In genomic region chr3:21543380-21544075, GRCh38 we compare ENCODE assay signal across 25 cellular contexts.
DNase-seq lines count a peak whose midpoint lies in the region; ATAC-seq and TF ChIP-seq lines count a peak whose summit lies in the region.
"Had no signal": no experiment of that assay in that cellular context is flagged by ENCODE, and none has a peak within 500 bp of the region (broad histone marks: within the 10 kb centered on the region; RNA-seq: fewer than 3 reads in every experiment).

No MANE protein-coding gene starts in this region.

- no peaks in the 10 kb centered on the region for H3K4me1 Mint-ChIP-seq in nephron
- H3K4me1 Mint-ChIP-seq: activated naive CD4-positive, alpha-beta T cell treated with anti-CD3 and anti-CD28 coated beads, Interleukin-2, amount 50 U/mL, for 24 hours; nephron progenitor cell had no signal

- H3K36me3 ChIP-seq in adipocyte (ENCODE audit: control insufficient read depth, insufficient read depth, low read length, severe bottlenecking) (no peaks in the 10 kb centered on the region), PC-3 (ENCODE audit: low read depth, low read length) (no peaks in the 10 kb centered on the region), Peyer's patch (no peaks in the 10 kb centered on the region)
- H3K36me3 ChIP-seq: esophagus muscularis mucosa, gastrocnemius medialis had no signal

- H3K4me2 ChIP-seq in PC-3 (ENCODE audit: low read length): no peak overlapping the region

- H4K20me1 ChIP-seq in PC-3 (ENCODE audit: low read length): no peaks in the 10 kb centered on the region

- H3K9me3 ChIP-seq in adipocyte (ENCODE audit: control insufficient read depth, low read length): no peaks in the 10 kb centered on the region
- no peaks in the 10 kb centered on the region for H3K9me3 ChIP-seq in PC-3 (ENCODE audit: low read length)
- H3K9me3 ChIP-seq in Peyer's patch: no peaks in the 10 kb centered on the region
- H3K9me3 ChIP-seq: esophagus muscularis mucosa, gastrocnemius medialis, psoas muscle had no signal

- no TSS peak for BruUV-seq in PC-3 (replicated peaks; lab: Mats Ljungman, UMichigan)

- H3F3A ChIP-seq in PC-3 (ENCODE audit: low read length, unreplicated experiment): no peaks in the 10 kb centered on the region

- peaks cover 16% of the 10 kb centered on the region for H3K4me1 ChIP-seq in adipocyte (ENCODE audit: control insufficient read depth, insufficient read depth, low read length)
- no peaks in the 10 kb centered on the region for H3K4me1 ChIP-seq in PC-3 (ENCODE audit: insufficient read depth, low read length)
- H3K4me1 ChIP-seq in Peyer's patch: no peaks in the 10 kb centered on the region
- H3K4me1 ChIP-seq: esophagus muscularis mucosa, gastrocnemius medialis, psoas muscle had no signal

- no peaks in the 10 kb centered on the region for H3K27me3 ChIP-seq in adipocyte (replicated peaks; ENCODE audit: control insufficient read depth, insufficient read depth, low read length)
- no peaks in the 10 kb centered on the region for H3K27me3 ChIP-seq in PC-3 (ENCODE audit: low read length)
- no peaks in the 10 kb centered on the region for H3K27me3 ChIP-seq in Peyer's patch
- H3K27me3 ChIP-seq: esophagus muscularis mucosa, gastrocnemius medialis had no signal

- intact Hi-C loops in PC-3 (cut with micrococcal nuclease): no loop called here

- peak; percentile 1 for DNase-seq in EL
- DNase-seq in M059J (ENCODE audit: low read depth): peak; percentile 17
- DNase-seq in adipocyte (ENCODE audit: low read depth): peak; percentile 14
- no peak for DNase-seq in PC-3
- DNase-seq in stimulated activated CD8-positive, alpha-beta memory T cell treated with anti-CD3 and anti-CD28 coated beads, Interleukin-4, amount 100 ng/mL, for 48 hours: no peak
- no peak for DNase-seq in Peyer's patch
- DNase-seq: activated CD4-positive, CD25-positive, alpha-beta regulatory T cell; activated CD8-positive, alpha-beta memory T cell treated with anti-CD3 and anti-CD28 coated beads for 24 hours; activated T-cell treated with anti-CD3 and anti-CD28 coated beads, Interleukin-2, amount 50 U/mL, for 4 hours; DMS79; effector memory CD4-positive, alpha-beta T cell; gastrocnemius medialis; NCI-H1694; NCI-H774; nephron progenitor cell; psoas muscle; small intestine; stimulated activated CD4-positive, alpha-beta T cell treated with anti-CD3 and anti-CD28 coated beads, Interleukin-4, amount 100 ng/mL, for 1 hour; trophoblast cell had no signal

- no peaks in the 10 kb centered on the region for H3K9me3 Mint-ChIP-seq in nephron

- H3K4me3 ChIP-seq in adipocyte (ENCODE audit: low read length) (no peak overlapping the region), PC-3 (ENCODE audit: low read length) (no peak overlapping the region), Peyer's patch (no peak overlapping the region)
- H3K4me3 ChIP-seq: esophagus muscularis mucosa, gastrocnemius medialis, psoas muscle had no signal

- H3K9ac ChIP-seq in adipocyte (ENCODE audit: low read length) (no peak overlapping the region), PC-3 (ENCODE audit: low read length) (no peak overlapping the region)

- H2AFZ ChIP-seq in PC-3 (ENCODE audit: low read length): no peak overlapping the region

- no peaks in the 10 kb centered on the region for H3K27me3 Mint-ChIP-seq in nephron (ENCODE audit: low read depth)
- H3K27me3 Mint-ChIP-seq: activated naive CD4-positive, alpha-beta T cell treated with anti-CD3 and anti-CD28 coated beads, Interleukin-2, amount 50 U/mL, for 24 hours; stimulated activated naive CD8-positive, alpha-beta T cell treated with anti-CD3 and anti-CD28 coated beads, Interleukin-15, Interleukin-2, amounts not matched to agents 100 ng/mL and 50 ng/mL, for 24 hours had no signal

- TF ChIP-seq POLR2A in Peyer's patch (IDR thresholded peaks at IDR 0.05): no peak

- CTCF ChIA-PET in PC-3 (lab: Charles Lee): no interaction called here

- no peaks in the 10 kb centered on the region for H3K79me2 ChIP-seq in PC-3 (ENCODE audit: low read length)

- no peaks in the 10 kb centered on the region for H3K9me2 ChIP-seq in PC-3 (replicated peaks; ENCODE audit: low read length)

- H3K27ac ChIP-seq in PC-3 (ENCODE audit: low read length) (no peak overlapping the region), Peyer's patch (no peak overlapping the region)
- H3K27ac ChIP-seq: esophagus muscularis mucosa, gastrocnemius medialis, psoas muscle had no signal

- TF ChIP-seq CTCF in nephron (IDR thresholded peaks at IDR 0.05; ENCODE audit: unreplicated experiment in 3 of 3) (no peak), PC-3 (conservative IDR thresholded peaks at IDR 0.05; ENCODE audit: low read depth, low read length) (no peak), Peyer's patch (IDR thresholded peaks at IDR 0.05) (no peak)

- peak overlapping the region in 2 of 3 experiments; percentile 0 to 41 for H3K27ac Mint-ChIP-seq in nephron
- H3K27ac Mint-ChIP-seq: activated naive CD4-positive, alpha-beta T cell treated with anti-CD3 and anti-CD28 coated beads, Interleukin-2, amount 50 U/mL, for 24 hours; nephron progenitor cell; stimulated activated naive CD8-positive, alpha-beta T cell treated with anti-CD3 and anti-CD28 coated beads, Interleukin-15, Interleukin-2, amounts not matched to agents 100 ng/mL and 50 ng/mL, for 24 hours had no signal

- no peak overlapping the region for H3K4me3 Mint-ChIP-seq in nephron
- H3K4me3 Mint-ChIP-seq: activated naive CD4-positive, alpha-beta T cell treated with anti-CD3 and anti-CD28 coated beads, Interleukin-2, amount 50 U/mL, for 24 hours; activated T-cell treated with anti-CD3 and anti-CD28 coated beads, Interleukin-2, amount 50 U/mL, for 4 hours; nephron progenitor cell; stimulated activated naive CD8-positive, alpha-beta T cell treated with anti-CD3 and anti-CD28 coated beads, Interleukin-15, Interleukin-2, amounts not matched to agents 100 ng/mL and 50 ng/mL, for 24 hours had no signal

- ATAC-seq in PC-3 (no peak), GM18511 (IDR thresholded peaks at IDR 0.05; ENCODE audit: unreplicated experiment) (no peak)
- ATAC-seq: activated T-cell treated with anti-CD3 and anti-CD28 coated beads, Interleukin-2, amount 50 U/mL, for 4 hours; gastrocnemius medialis; left lobe of liver; psoas muscle had no signal

- H3K36me3 Mint-ChIP-seq in nephron (ENCODE audit: low read depth): peaks cover 4% of the 10 kb centered on the region
- H3K36me3 Mint-ChIP-seq: activated naive CD4-positive, alpha-beta T cell treated with anti-CD3 and anti-CD28 coated beads, Interleukin-2, amount 50 U/mL, for 24 hours had no signal

- POLR2A ChIA-PET in PC-3 (lab: Charles Lee; ENCODE audit: unreplicated experiment): no interaction called here

Comparison
In these comparisons a context has a peak if more than half of its experiments do, and no peak if none do; other contexts are left out.
1. DNase-seq: peak in EL (single experiment), M059J (single experiment) and adipocyte (single experiment); none in PC-3 (single experiment), stimulated activated CD8-positive, alpha-beta memory T cell treated with anti-CD3 and anti-CD28 coated beads, Interleukin-4, amount 100 ng/mL, for 48 hours (single experiment) and Peyer's patch (0 of 3).